ENCODE assay signal across 8 cellular contexts in the genomic region with DNA sequence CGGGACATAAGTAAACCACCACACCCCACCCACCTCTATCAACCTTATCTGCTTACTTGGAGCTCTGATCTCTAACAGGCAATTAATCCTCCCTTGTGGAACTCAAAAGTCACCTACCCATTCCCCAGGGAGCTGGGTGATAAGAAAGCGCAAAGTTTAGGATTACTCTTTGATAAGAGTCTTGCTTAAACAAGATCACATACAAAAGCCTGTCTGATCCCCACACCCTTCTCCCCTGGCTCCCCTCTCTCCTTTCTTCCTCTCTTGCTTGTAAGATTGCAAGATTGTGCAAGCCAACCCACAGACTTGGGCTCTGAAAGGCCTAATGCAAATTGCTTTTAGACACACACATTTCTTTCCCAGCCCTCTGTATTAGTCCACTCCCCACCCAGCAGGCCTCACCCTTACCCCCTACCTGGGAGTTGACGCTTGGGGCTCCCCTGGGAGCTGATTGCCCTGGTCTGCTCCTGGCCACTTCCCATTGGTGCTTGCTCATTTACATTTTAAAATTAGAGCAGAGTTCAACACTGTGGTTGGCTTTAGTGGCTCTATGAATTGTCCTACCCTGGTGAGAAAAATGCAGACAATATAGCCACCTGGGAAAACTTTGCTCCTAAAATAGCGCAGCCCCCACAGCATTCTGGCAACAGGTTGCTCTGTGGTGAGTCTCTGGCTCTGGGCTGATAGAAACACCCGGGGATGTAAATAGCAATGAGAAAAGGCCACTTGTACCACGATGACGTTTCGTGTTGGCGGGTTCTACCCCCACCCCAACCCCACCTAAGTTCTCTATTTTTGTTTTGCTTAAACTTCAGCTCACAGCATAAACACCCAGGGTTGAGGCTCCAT. TPM values are rescaled to one million over a fixed set of nuclear protein-coding genes. Genes with fewer than 3 reads are reported as not detected.
A peak's percentile ranks its signal among the peaks of the same experiment; 100 is the strongest.
DNase-seq lines count a peak whose midpoint lies in the region; ATAC-seq and TF ChIP-seq lines count a peak whose summit lies in the region.

No MANE protein-coding gene starts in this region.

- no peak overlapping the region for H3K4me3 ChIP-seq in fibroblast of mammary gland (ENCODE audit: control insufficient read depth, low read depth, low read length)

- ATAC-seq in GM18907 (IDR thresholded peaks at IDR 0.05; ENCODE audit: unreplicated experiment) (peak; percentile 91), HG02885 (IDR thresholded peaks at IDR 0.05; ENCODE audit: poor library complexity, unreplicated experiment) (peak; percentile 87), left lobe of liver (no peak)

- DNase-seq in NCI-H526 (lab: John Stamatoyannopoulos, UW) = peak; percentile 57 to 89
- peak; percentile 37 for DNase-seq in fibroblast of mammary gland (ENCODE audit: low read depth)
- DNase-seq in retina = peak; percentile 19
- no peak for DNase-seq in globus pallidus (ENCODE audit: low spot score)
- no peak for DNase-seq in KG1 (lab: John Stamatoyannopoulos, UW)
- DNase-seq in left lobe of liver (ENCODE audit: low spot score) = no peak

- no peak for TF ChIP-seq CTCF in fibroblast of mammary gland (conservative IDR thresholded peaks at IDR 0.05; ENCODE audit: control insufficient read depth, insufficient read depth, low read depth, low read length)

RNA-seq across cellular contexts. Expression of gene EPCAM, which starts 58.9 kb away (rescaled TPM):
- 2.5 TPM for total RNA-seq in left lobe of liver

Comparison
In these comparisons a context has a peak if more than half of its experiments do, and no peak if none do; other contexts are left out.
1. DNase-seq: peak in NCI-H526 (2 of 2), fibroblast of mammary gland (single experiment) and retina (single experiment); none in globus pallidus (single experiment), KG1 (single experiment) and left lobe of liver (single experiment).